1 cellular context compared by ENCODE assay signal in the genomic region with DNA sequence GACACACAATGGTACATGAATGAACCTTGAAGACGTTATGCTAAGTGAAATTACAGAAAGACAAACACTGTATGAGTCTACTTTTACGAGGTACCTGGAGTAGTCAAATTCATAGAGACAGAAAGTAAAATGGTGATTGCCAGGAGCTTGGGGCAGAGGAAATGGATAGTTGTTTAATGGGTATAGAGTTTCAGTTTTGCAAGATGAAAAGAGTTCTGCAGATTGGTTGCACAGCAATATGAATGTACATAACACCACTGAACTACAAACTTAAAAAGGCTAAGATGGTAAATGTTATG.
TF ChIP-seq lines count a peak whose summit lies in the region.

No MANE protein-coding gene starts in this region.

TF ChIP-seq in GM23338, 12 proteins besides CTCF, POLR2A, EP300 and RAD21 (continued from another document):
- TF ChIP-seq, protein P1, sequence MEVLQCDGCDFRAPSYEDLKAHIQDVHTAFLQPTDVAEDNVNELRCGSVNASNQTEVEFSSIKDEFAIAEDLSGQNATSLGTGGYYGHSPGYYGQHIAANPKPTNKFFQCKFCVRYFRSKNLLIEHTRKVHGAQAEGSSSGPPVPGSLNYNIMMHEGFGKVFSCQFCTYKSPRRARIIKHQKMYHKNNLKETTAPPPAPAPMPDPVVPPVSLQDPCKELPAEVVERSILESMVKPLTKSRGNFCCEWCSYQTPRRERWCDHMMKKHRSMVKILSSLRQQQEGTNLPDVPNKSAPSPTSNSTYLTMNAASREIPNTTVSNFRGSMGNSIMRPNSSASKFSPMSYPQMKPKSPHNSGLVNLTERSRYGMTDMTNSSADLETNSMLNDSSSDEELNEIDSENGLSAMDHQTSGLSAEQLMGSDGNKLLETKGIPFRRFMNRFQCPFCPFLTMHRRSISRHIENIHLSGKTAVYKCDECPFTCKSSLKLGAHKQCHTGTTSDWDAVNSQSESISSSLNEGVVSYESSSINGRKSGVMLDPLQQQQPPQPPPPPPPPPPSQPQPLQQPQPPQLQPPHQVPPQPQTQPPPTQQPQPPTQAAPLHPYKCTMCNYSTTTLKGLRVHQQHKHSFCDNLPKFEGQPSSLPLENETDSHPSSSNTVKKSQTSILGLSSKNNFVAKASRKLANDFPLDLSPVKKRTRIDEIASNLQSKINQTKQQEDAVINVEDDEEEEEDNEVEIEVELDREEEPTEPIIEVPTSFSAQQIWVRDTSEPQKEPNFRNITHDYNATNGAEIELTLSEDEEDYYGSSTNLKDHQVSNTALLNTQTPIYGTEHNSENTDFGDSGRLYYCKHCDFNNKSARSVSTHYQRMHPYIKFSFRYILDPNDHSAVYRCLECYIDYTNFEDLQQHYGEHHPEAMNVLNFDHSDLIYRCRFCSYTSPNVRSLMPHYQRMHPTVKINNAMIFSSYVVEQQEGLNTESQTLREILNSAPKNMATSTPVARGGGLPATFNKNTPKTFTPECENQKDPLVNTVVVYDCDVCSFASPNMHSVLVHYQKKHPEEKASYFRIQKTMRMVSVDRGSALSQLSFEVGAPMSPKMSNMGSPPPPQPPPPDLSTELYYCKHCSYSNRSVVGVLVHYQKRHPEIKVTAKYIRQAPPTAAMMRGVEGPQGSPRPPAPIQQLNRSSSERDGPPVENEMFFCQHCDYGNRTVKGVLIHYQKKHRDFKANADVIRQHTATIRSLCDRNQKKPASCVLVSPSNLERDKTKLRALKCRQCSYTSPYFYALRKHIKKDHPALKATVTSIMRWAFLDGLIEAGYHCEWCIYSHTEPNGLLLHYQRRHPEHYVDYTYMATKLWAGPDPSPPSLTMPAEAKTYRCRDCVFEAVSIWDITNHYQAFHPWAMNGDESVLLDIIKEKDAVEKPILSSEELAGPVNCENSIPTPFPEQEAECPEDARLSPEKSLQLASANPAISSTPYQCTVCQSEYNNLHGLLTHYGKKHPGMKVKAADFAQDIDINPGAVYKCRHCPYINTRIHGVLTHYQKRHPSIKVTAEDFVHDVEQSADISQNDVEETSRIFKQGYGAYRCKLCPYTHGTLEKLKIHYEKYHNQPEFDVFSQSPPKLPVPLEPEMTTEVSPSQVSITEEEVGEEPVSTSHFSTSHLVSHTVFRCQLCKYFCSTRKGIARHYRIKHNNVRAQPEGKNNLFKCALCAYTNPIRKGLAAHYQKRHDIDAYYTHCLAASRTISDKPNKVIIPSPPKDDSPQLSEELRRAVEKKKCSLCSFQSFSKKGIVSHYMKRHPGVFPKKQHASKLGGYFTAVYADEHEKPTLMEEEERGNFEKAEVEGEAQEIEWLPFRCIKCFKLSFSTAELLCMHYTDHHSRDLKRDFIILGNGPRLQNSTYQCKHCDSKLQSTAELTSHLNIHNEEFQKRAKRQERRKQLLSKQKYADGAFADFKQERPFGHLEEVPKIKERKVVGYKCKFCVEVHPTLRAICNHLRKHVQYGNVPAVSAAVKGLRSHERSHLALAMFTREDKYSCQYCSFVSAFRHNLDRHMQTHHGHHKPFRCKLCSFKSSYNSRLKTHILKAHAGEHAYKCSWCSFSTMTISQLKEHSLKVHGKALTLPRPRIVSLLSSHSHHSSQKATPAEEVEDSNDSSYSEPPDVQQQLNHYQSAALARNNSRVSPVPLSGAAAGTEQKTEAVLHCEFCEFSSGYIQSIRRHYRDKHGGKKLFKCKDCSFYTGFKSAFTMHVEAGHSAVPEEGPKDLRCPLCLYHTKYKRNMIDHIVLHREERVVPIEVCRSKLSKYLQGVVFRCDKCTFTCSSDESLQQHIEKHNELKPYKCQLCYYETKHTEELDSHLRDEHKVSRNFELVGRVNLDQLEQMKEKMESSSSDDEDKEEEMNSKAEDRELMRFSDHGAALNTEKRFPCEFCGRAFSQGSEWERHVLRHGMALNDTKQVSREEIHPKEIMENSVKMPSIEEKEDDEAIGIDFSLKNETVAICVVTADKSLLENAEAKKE (CRISPR knock-in tag; IDR thresholded peaks at IDR 0.05) = no peak
- TF ChIP-seq, protein P2, sequence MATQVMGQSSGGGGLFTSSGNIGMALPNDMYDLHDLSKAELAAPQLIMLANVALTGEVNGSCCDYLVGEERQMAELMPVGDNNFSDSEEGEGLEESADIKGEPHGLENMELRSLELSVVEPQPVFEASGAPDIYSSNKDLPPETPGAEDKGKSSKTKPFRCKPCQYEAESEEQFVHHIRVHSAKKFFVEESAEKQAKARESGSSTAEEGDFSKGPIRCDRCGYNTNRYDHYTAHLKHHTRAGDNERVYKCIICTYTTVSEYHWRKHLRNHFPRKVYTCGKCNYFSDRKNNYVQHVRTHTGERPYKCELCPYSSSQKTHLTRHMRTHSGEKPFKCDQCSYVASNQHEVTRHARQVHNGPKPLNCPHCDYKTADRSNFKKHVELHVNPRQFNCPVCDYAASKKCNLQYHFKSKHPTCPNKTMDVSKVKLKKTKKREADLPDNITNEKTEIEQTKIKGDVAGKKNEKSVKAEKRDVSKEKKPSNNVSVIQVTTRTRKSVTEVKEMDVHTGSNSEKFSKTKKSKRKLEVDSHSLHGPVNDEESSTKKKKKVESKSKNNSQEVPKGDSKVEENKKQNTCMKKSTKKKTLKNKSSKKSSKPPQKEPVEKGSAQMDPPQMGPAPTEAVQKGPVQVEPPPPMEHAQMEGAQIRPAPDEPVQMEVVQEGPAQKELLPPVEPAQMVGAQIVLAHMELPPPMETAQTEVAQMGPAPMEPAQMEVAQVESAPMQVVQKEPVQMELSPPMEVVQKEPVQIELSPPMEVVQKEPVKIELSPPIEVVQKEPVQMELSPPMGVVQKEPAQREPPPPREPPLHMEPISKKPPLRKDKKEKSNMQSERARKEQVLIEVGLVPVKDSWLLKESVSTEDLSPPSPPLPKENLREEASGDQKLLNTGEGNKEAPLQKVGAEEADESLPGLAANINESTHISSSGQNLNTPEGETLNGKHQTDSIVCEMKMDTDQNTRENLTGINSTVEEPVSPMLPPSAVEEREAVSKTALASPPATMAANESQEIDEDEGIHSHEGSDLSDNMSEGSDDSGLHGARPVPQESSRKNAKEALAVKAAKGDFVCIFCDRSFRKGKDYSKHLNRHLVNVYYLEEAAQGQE (IDR thresholded peaks at IDR 0.05; ENCODE audit: unreplicated experiment) = no peak
